ENCODE assay signal across 8 cellular contexts in genomic region chr17:75525806-75526554, GRCh38. TPM values are rescaled to one million over a fixed set of nuclear protein-coding genes. Genes with fewer than 3 reads are reported as not detected.
DNase-seq lines count a peak whose midpoint lies in the region; ATAC-seq and TF ChIP-seq lines count a peak whose summit lies in the region.

No MANE protein-coding gene starts in this region.

- H3K27ac ChIP-seq in ACC112 (ENCODE audit: low read depth, low read length), result no peak overlapping the region
- H3K27ac ChIP-seq in SK-N-MC, result no peak overlapping the region

- peaks cover 17% of the 10 kb centered on the region for H3K27me3 ChIP-seq in ACC112 (ENCODE audit: insufficient read depth, low read length)

- ATAC-seq in GM19324 (IDR thresholded peaks at IDR 0.05; ENCODE audit: low FRiP score, unreplicated experiment) (peak; percentile 11), HG03196 (IDR thresholded peaks at IDR 0.05; ENCODE audit: unreplicated experiment) (no peak)

- no peaks in the 10 kb centered on the region for H3K79me2 ChIP-seq in ACC112 (ENCODE audit: control insufficient read depth, insufficient read depth, low read length, unreplicated experiment)

- no peaks in the 10 kb centered on the region for H3K4me1 ChIP-seq in ACC112 (ENCODE audit: control insufficient read depth, insufficient read depth, low read length, unreplicated experiment)

- H2AFZ ChIP-seq in ACC112 (ENCODE audit: low read length, unreplicated experiment), result no peak overlapping the region

- DNase-seq in SK-N-MC (ENCODE audit: low read depth, low spot score) (no peak), fibroblast of villous mesenchyme (ENCODE audit: low read depth) (no peak), retinal pigment epithelial cell (ENCODE audit: low read depth) (no peak), midbrain (lab: John Stamatoyannopoulos, UW) (no peak), GM03348 (ENCODE audit: low spot score) (no peak)

- H3K9me3 ChIP-seq in SK-N-MC (ENCODE audit: low read depth, low read length), result no peaks in the 10 kb centered on the region

- TF ChIP-seq CTCF in fibroblast of villous mesenchyme (IDR thresholded peaks at IDR 0.05; ENCODE audit: insufficient read depth, low read depth, low read length) (no peak), retinal pigment epithelial cell (conservative IDR thresholded peaks at IDR 0.05; ENCODE audit: low read depth, low read length) (no peak)

- H3K4me3 ChIP-seq in ACC112 (ENCODE audit: low read depth, low read length) (peak overlapping the region; percentile 61), SK-N-MC (peak overlapping the region; percentile 79), fibroblast of villous mesenchyme (ENCODE audit: low read depth, low read length) (peak overlapping the region; percentile 64), retinal pigment epithelial cell (ENCODE audit: low read length) (peak overlapping the region; percentile 50)

- no peaks in the 10 kb centered on the region for H3K36me3 ChIP-seq in ACC112 (ENCODE audit: insufficient read depth, low read length)
- no peaks in the 10 kb centered on the region for H3K36me3 ChIP-seq in SK-N-MC (ENCODE audit: insufficient read depth, low read length)

- no peak overlapping the region for H3K9ac ChIP-seq in SK-N-MC (ENCODE audit: insufficient read length)

RNA-seq across cellular contexts. Expression of gene LLGL2, which starts 0.5 kb away (rescaled TPM):
- 0.32 and 2.2 TPM in 2 replicates for total RNA-seq in fibroblast of villous mesenchyme

RNA-seq across cellular contexts. Expression of gene TSEN54, which starts 9.7 kb away (rescaled TPM):
- 11.3 and 12.1 TPM in 2 replicates for total RNA-seq in fibroblast of villous mesenchyme

RNA-seq across cellular contexts. Expression of gene CASKIN2, which starts 10.6 kb away (rescaled TPM):
- total RNA-seq in fibroblast of villous mesenchyme, result 7.4 and 9.5 TPM in 2 replicates
